1 cellular context compared by ENCODE assay signal in genomic region chr12:113575386-113575785, GRCh38.
TF ChIP-seq lines count a peak whose summit lies in the region.

No MANE protein-coding gene starts in this region.

TF ChIP-seq in H1, 55 proteins besides CTCF, POLR2A, EP300 and RAD21 (continued from another document):
- TF ChIP-seq ZNF274 (IDR thresholded peaks at IDR 0.05; ENCODE audit: borderline replicate concordance, extremely low read depth, low read length) (no peak), CBX5 (IDR thresholded peaks at IDR 0.05; ENCODE audit: low read depth, low read length) (no peak), EGR1 (IDR thresholded peaks at IDR 0.05; ENCODE audit: borderline replicate concordance, low read depth, low read length) (no peak), SP2 (IDR thresholded peaks at IDR 0.05; ENCODE audit: low read length) (no peak), CEBPB (IDR thresholded peaks at IDR 0.05; ENCODE audit: low read depth, low read length) (no peak), SRF (IDR thresholded peaks at IDR 0.05; ENCODE audit: low read depth, low read length) (no peak), KDM5A (IDR thresholded peaks at IDR 0.05; ENCODE audit: low read length) (no peak), RFX5 (IDR thresholded peaks at IDR 0.05; ENCODE audit: borderline replicate concordance, low read depth, low read length) (no peak), USF2 (IDR thresholded peaks at IDR 0.05; ENCODE audit: low read length) (no peak)
